ENCODE assay signal across 14 cellular contexts in the genomic region with DNA sequence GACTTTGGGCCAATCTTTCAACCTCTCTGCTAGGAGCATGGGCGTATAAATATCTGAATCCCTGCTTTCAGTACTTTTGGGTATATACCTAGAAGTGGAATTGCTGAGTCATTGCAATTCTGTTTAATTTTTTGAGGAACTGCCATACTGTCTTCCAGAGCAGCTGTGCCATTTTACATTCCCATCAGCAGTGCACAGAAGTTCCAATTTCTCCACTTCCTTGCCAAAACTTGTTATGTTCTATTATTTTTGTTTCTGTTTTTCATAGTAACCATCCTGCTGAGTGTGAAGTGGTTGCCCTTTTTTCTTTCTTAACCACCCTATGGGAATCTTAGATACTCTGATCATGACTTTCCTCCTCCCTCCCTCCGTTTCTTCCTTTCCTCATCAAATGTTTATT. TPM values are rescaled to one million over a fixed set of nuclear protein-coding genes. Genes with fewer than 3 reads are reported as not detected.
A peak's percentile ranks its signal among the peaks of the same experiment; 100 is the strongest.
DNase-seq lines count a peak whose midpoint lies in the region; ATAC-seq, FAIRE-seq and TF ChIP-seq lines count a peak whose summit lies in the region.
"Had no signal": no experiment of that assay in that cellular context is flagged by ENCODE, and none has a peak within 500 bp of the region (broad histone marks: within the 10 kb centered on the region; RNA-seq: fewer than 3 reads in every experiment).

No MANE protein-coding gene starts in this region.

- H3K9me3 ChIP-seq in astrocyte (ENCODE audit: insufficient read depth, low read depth, low read length) (peaks cover 4% of the 10 kb centered on the region), right atrium auricular region (no peaks in the 10 kb centered on the region), stomach (peaks cover 0 to 6% (median 0%) of the 10 kb centered on the region in 4 donors)

- H3K36me3 ChIP-seq in astrocyte (ENCODE audit: insufficient read depth, low read length): peaks cover 4% of the 10 kb centered on the region
- peaks cover 5% of the 10 kb centered on the region for H3K36me3 ChIP-seq in right atrium auricular region
- peaks cover 0 to 15% (median 11%) of the 10 kb centered on the region in 4 donors for H3K36me3 ChIP-seq in stomach
- H3K36me3 ChIP-seq: neural progenitor cell had no signal

- H2AFZ ChIP-seq in astrocyte (ENCODE audit: low read depth, low read length): no peak overlapping the region
- H2AFZ ChIP-seq: neural progenitor cell had no signal

- H3K27me3 ChIP-seq in HL-60 (ENCODE audit: insufficient read depth, poor library complexity, severe bottlenecking) (no peaks in the 10 kb centered on the region), astrocyte (ENCODE audit: insufficient read depth, low read length) (no peaks in the 10 kb centered on the region), right atrium auricular region (no peaks in the 10 kb centered on the region), stomach (no peaks in the 10 kb centered on the region)
- H3K27me3 ChIP-seq: neural progenitor cell had no signal

- TF ChIP-seq EP300 in stomach (IDR thresholded peaks at IDR 0.05): no peak

- H3K27me3 Mint-ChIP-seq in astrocyte (ENCODE audit: low read depth, unreplicated experiment): no peaks in the 10 kb centered on the region

- FAIRE-seq in astrocyte (lab: Jason Lieb, UNC): no peak

- no peak overlapping the region for H3K4me3 ChIP-seq in HL-60 (replicated peaks; ENCODE audit: insufficient read depth, low read length)
- H3K4me3 ChIP-seq in astrocyte (ENCODE audit: insufficient read depth, low read depth, low read length): no peak overlapping the region
- no peak overlapping the region for H3K4me3 ChIP-seq in right atrium auricular region
- no peak overlapping the region for H3K4me3 ChIP-seq in stomach
- H3K4me3 ChIP-seq: neural progenitor cell had no signal

- no peak for ATAC-seq in HG02678 (IDR thresholded peaks at IDR 0.05; ENCODE audit: unreplicated experiment)
- ATAC-seq: SK-N-SH treated with all-trans-retinoic acid at 6 μM for 48 hours had no signal

- peak in 1 of 2 experiments; percentile 22 for DNase-seq in HL-60 (ENCODE audit: low read depth in 1 of 2, low spot score in 1 of 2)
- no peak for DNase-seq in astrocyte (ENCODE audit: low read depth)
- no peak for DNase-seq in right atrium auricular region (ENCODE audit: low spot score)
- DNase-seq in stomach: no peak
- no peak for DNase-seq in NCI-H1930 (lab: John Stamatoyannopoulos, UW)
- no peak for DNase-seq in medulla oblongata (ENCODE audit: extremely low spot score)
- no peak for DNase-seq in HUDEP-2 (lab: John Stamatoyannopoulos, UW; ENCODE audit: unreplicated experiment in 76 of 76)
- DNase-seq: activated CD4-positive, CD25-positive, alpha-beta regulatory T cell treated with anti-CD3 and anti-CD28 coated beads, Interleukin-2, amount 50 U/mL, for 72 hours; kidney glomerular epithelial cell; NCI-H2029 treated with DMSO at 0.1 percent for 48 hours had no signal

- no peaks in the 10 kb centered on the region for H4K20me1 ChIP-seq in astrocyte (ENCODE audit: insufficient read depth, low read length)

- H3K9me3 Mint-ChIP-seq in astrocyte (ENCODE audit: unreplicated experiment): peaks cover 9% of the 10 kb centered on the region

- H3K27ac Mint-ChIP-seq in astrocyte (ENCODE audit: unreplicated experiment): peak overlapping the region; percentile 29
- H3K27ac Mint-ChIP-seq: neural progenitor cell had no signal

- H3K4me3 Mint-ChIP-seq in astrocyte (ENCODE audit: unreplicated experiment): no peak overlapping the region
- H3K4me3 Mint-ChIP-seq: neural progenitor cell had no signal

- no peaks in the 10 kb centered on the region for H3K79me2 ChIP-seq in astrocyte (ENCODE audit: insufficient read depth, low read length)

- TF ChIP-seq CTCF in HL-60 (IDR thresholded peaks at IDR 0.05; ENCODE audit: insufficient read depth, low read length) (no peak), astrocyte (IDR thresholded peaks at IDR 0.05; ENCODE audit: insufficient read depth, low read depth, low read length) (no peak), right atrium auricular region (IDR thresholded peaks at IDR 0.05) (no peak), stomach (IDR thresholded peaks at IDR 0.05) (no peak)

- intact Hi-C loops in stomach (cut with DNase I; ENCODE audit: low total_unique reads): no loop called here

- H3K4me1 Mint-ChIP-seq in astrocyte (ENCODE audit: low read depth, unreplicated experiment): peaks cover 48% of the 10 kb centered on the region

- WGBS in stomach, 5 donors: 58 to 91% (median 81%) methylated on average over 2 of the region's 2 CpGs

- H3K36me3 Mint-ChIP-seq in astrocyte (ENCODE audit: low read depth, unreplicated experiment): peaks cover 30% of the 10 kb centered on the region

- no peak overlapping the region for H3K9ac ChIP-seq in astrocyte (ENCODE audit: low read length)
- H3K9ac ChIP-seq: neural progenitor cell had no signal

- H3K4me1 ChIP-seq in astrocyte (ENCODE audit: insufficient read depth, low read length): peaks cover 32% of the 10 kb centered on the region
- peaks cover 0 to 49% of the 10 kb centered on the region in 2 donors for H3K4me1 ChIP-seq in right atrium auricular region
- peaks cover 6 to 63% (median 24%) of the 10 kb centered on the region in 4 donors for H3K4me1 ChIP-seq in stomach

- no peak overlapping the region for H3K4me2 ChIP-seq in astrocyte (ENCODE audit: low read length)
- H3K4me2 ChIP-seq: neural progenitor cell had no signal

- TF ChIP-seq POLR2A in stomach (IDR thresholded peaks at IDR 0.05): no peak

- H3K27ac ChIP-seq in HL-60 (replicated peaks): peak overlapping the region; percentile 47
- H3K27ac ChIP-seq in astrocyte (ENCODE audit: low read depth, low read length): no peak overlapping the region
- peak overlapping the region; percentile 48 to 77 for H3K27ac ChIP-seq in right atrium auricular region
- H3K27ac ChIP-seq in stomach: peak overlapping the region in 4 of 5 donors; percentile 21 to 83 (median 50)
- H3K27ac ChIP-seq: C4-2B, neural progenitor cell had no signal

RNA-seq across cellular contexts. Expression of a gene that starts 11.1 kb away (rescaled TPM):
- total RNA-seq in astrocyte (1.1 and 1.9 TPM in 2 replicates), right atrium auricular region (not detected), stomach (1 to 10 TPM in 2 of 5 donors, under 1 TPM in 1, not detected in 2; 0.45 to 1.3 (median 1.2) TPM)
- polyA plus RNA-seq in stomach: under 1 TPM in 2 of 3 donors, not detected in 1; 0.08 to 0.31 TPM

RNA-seq across cellular contexts. Expression of a gene that starts 21.6 kb away (rescaled TPM):
- total RNA-seq in astrocyte (150 and 157 TPM in 2 replicates), right atrium auricular region (10 to 100 TPM; 11.2 to 11.6 TPM), stomach (10 to 100 TPM in 4 of 5 donors, 1 to 10 TPM in 1; 3.5 to 40.6 (median 33.5) TPM)
- polyA plus RNA-seq in stomach: 10 to 100 TPM; 22.0 to 37.9 (median 32.1) TPM

RNA-seq across cellular contexts. Expression of a gene that starts 32.6 kb away (rescaled TPM):
- 386 and 424 TPM in 2 replicates for total RNA-seq in astrocyte
- total RNA-seq in right atrium auricular region: 10 to 100 TPM; 67.2 to 87.7 TPM
- 100 to 1,000 TPM in 3 of 5 donors, 10 to 100 TPM in 2; 25.1 to 890 (median 117) TPM for total RNA-seq in stomach
- polyA plus RNA-seq in stomach: 100 to 1,000 TPM; 164 to 322 (median 196) TPM
